In genomic region chr10:3538850-3539531, GRCh38 we compare ENCODE assay signal across 8 cellular contexts.
DNase-seq lines count a peak whose midpoint lies in the region; ATAC-seq lines count a peak whose summit lies in the region.

No MANE protein-coding gene starts in this region.

- no peaks in the 10 kb centered on the region for H3K27me3 ChIP-seq in esophagus (ENCODE audit: control insufficient read depth in 1 of 2, insufficient read depth in 2 of 2, low read length in 2 of 2)

- DNase-seq in DMS53 treated with DMSO at 0.1 percent for 48 hours (lab: John Stamatoyannopoulos, UW; ENCODE audit: unreplicated experiment) (peak; percentile 93), NCI-H2196 treated with DMSO at 0.1 percent for 48 hours (lab: John Stamatoyannopoulos, UW; ENCODE audit: unreplicated experiment) (peak; percentile 14), pons (ENCODE audit: low spot score) (peak; percentile 36), GF-D8 (lab: John Stamatoyannopoulos, UW) (no peak), DMS114 treated with DMSO at 0.1 percent for 48 hours (lab: John Stamatoyannopoulos, UW; ENCODE audit: unreplicated experiment) (no peak)

- H3K4me1 ChIP-seq in esophagus (ENCODE audit: control insufficient read depth in 2 of 2, insufficient read depth in 2 of 2, low read length in 1 of 2): peaks cover 5 to 14% of the 10 kb centered on the region in 2 donors

- 62 to 63% methylated on average over 22 of the region's 22 CpGs for WGBS in esophagus, 2 donors

- H3K36me3 ChIP-seq in esophagus (ENCODE audit: control insufficient read depth in 2 of 2, insufficient read depth in 2 of 2, low read length in 1 of 2): no peaks in the 10 kb centered on the region

- H3K27ac ChIP-seq in esophagus (ENCODE audit: low read depth in 2 of 2, low read length in 1 of 2): peak overlapping the region; percentile 62 to 83

- no peaks in the 10 kb centered on the region for H3K9me3 ChIP-seq in esophagus (ENCODE audit: control insufficient read depth in 2 of 2, insufficient read depth in 1 of 2, low read depth in 1 of 2, low read length in 1 of 2)

- ATAC-seq in GM19351 (IDR thresholded peaks at IDR 0.05; ENCODE audit: unreplicated experiment) (no peak), HG03565 (IDR thresholded peaks at IDR 0.05; ENCODE audit: unreplicated experiment) (no peak)

- no peak overlapping the region for H3K4me3 ChIP-seq in esophagus (ENCODE audit: low read depth in 1 of 2, low read length in 2 of 2)

Comparison
In these comparisons a context has a peak if more than half of its experiments do, and no peak if none do; other contexts are left out.
1. DNase-seq: peak in DMS53 treated with DMSO at 0.1 percent for 48 hours (single experiment), NCI-H2196 treated with DMSO at 0.1 percent for 48 hours (single experiment) and pons (single experiment); none in GF-D8 (single experiment) and DMS114 treated with DMSO at 0.1 percent for 48 hours (single experiment).